2 cellular contexts compared by ENCODE assay signal in genomic region chr11:102120006-102120405, GRCh38.
TF ChIP-seq lines count a peak whose summit lies in the region.

No MANE protein-coding gene starts in this region.

TF ChIP-seq in IMR-90, 13 proteins besides CTCF, POLR2A, EP300 and RAD21:
- peak; percentile 80 for TF ChIP-seq CEBPB (IDR thresholded peaks at IDR 0.05; ENCODE audit: low read depth, low read length)
- no peak for TF ChIP-seq RCOR1 (IDR thresholded peaks at IDR 0.05; ENCODE audit: insufficient replicate concordance, low read length)

TF ChIP-seq in H1, 55 proteins besides CTCF, POLR2A, EP300 and RAD21:
- TF ChIP-seq CEBPB (IDR thresholded peaks at IDR 0.05; ENCODE audit: low read depth, low read length) (0 out of 2 replicates have a peak, but pooled peaks have one; percentile 15), TCF12 (IDR thresholded peaks at IDR 0.05; ENCODE audit: low read depth, low read length) (no peak)
